In the genomic region with DNA sequence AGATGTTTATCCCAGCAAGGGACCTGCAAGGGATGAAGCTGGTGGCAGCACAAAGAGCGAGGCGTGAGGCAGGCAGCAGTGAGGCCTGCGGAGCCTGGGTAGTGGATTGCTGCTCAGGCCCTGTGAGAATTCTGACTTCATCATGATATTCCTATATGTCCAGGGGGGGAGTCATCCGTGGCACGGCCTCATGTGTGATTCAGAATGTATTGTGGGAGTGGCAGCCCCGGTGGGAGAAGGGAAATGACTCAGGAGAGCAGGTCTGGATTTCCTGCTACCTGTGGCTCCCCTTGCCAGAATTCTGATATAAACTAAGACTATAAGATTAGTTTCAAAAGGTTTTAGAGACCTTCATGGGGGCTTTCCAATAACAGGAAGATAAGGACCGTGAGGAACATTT, we compare ENCODE assay signal across 17 cellular contexts.
"Had no signal": no experiment of that assay in that cellular context is flagged by ENCODE, and none has a peak within 500 bp of the region (broad histone marks: within the 10 kb centered on the region; RNA-seq: fewer than 3 reads in every experiment).

No MANE protein-coding gene starts in this region.

- ATAC-seq: activated CD8-positive, alpha-beta memory T cell treated with anti-CD3 and anti-CD28 coated beads, Interleukin-2, amount 10 ng/mL, durations not matched to agents 7 days and 5 days; activated naive CD8-positive, alpha-beta T cell treated with anti-CD3 and anti-CD28 coated beads, Interleukin-2, amount 50 U/mL, for 24 hours; gastroesophageal sphincter; left ventricle myocardium superior; natural killer cell had no signal

- FAIRE-seq: kidney had no signal

- DNase-seq: activated CD4-positive, alpha-beta memory T cell treated with anti-CD3 and anti-CD28 coated beads for 36 hours; activated CD8-positive, alpha-beta memory T cell treated with anti-CD3 and anti-CD28 coated beads, Interleukin-2, amount 10 ng/mL, durations not matched to agents 7 days and 5 days; activated naive CD4-positive, alpha-beta T cell treated with anti-CD3 and anti-CD28 coated beads for 36 hours; activated naive CD8-positive, alpha-beta T cell treated with anti-CD3 and anti-CD28 coated beads, Interleukin-2, amount 50 U/mL, for 24 hours; activated T-cell treated with anti-CD3 and anti-CD28 coated beads, Interleukin-2, amount 50 U/mL, for 1 hour; aorta; effector memory CD4-positive, alpha-beta T cell; kidney; left ventricle myocardium superior; mesenchymal stem cell; natural killer cell; stimulated activated CD4-positive, alpha-beta T cell treated with anti-CD3 and anti-CD28 coated beads, Interleukin-15, amount 100 ng/mL, for 24 hours; stimulated activated CD4-positive, alpha-beta T cell treated with anti-CD3 and anti-CD28 coated beads, Interleukin-4, amount 100 ng/mL, for 1 hour; stimulated activated naive CD4-positive, alpha-beta T cell; T1000; transverse colon had no signal
